Comparison of ENCODE assay signal across 17 cellular contexts in the genomic region with DNA sequence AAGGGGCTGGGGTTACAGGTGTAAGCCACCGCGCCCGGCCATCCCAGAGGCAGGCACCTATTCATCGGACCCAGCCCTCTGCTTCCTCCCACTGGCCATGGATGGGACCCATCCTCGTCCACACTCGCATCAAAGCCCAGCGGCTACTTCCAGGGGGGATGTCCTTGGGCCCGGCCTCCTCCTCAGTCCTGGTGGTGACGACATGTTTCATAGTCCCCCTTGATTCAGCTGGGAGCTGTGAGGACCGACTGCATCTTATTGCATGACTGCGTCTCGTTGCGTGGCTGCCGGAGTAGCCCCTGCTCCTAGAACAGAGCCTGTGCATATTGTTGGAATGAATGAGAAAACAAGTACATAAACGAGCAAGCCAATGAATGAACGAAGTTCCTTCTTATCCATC. TPM values are rescaled to one million over a fixed set of nuclear protein-coding genes. Genes with fewer than 3 reads are reported as not detected.
DNase-seq lines count a peak whose midpoint lies in the region; ATAC-seq and TF ChIP-seq lines count a peak whose summit lies in the region.
"Had no signal": no experiment of that assay in that cellular context is flagged by ENCODE, and none has a peak within 500 bp of the region (broad histone marks: within the 10 kb centered on the region; RNA-seq: fewer than 3 reads in every experiment).

No MANE protein-coding gene starts in this region.

- intact Hi-C loops in adrenal gland (cut with DNase I): loop anchor here in 1 of 2 donors (10.0 kb wide), 2 partner anchors 50 to 70 kb away; no protein-coding TSS in a partner anchor
- intact Hi-C loops in ovary (cut with DNase I): no loop called here
- intact Hi-C loops in activated CD4-positive, alpha-beta T cell treated with anti-CD3 and anti-CD28 coated beads for 36 hours (cut with DNase I, micrococcal nuclease): no loop called here

- no peak overlapping the region for H2AFZ ChIP-seq in hepatocyte

- peaks cover 30 to 49% of the 10 kb centered on the region in 2 donors for H3K4me1 ChIP-seq in adrenal gland (replicated peaks in 1 of 2)
- peaks cover 37% of the 10 kb centered on the region for H3K4me1 ChIP-seq in hepatocyte (ENCODE audit: insufficient read depth)
- H3K4me1 ChIP-seq in ovary (ENCODE audit: insufficient read depth): peaks cover 25% of the 10 kb centered on the region

- H3K4me1 Mint-ChIP-seq in activated CD4-positive, alpha-beta T cell treated with anti-CD3 and anti-CD28 coated beads for 36 hours: no peaks in the 10 kb centered on the region
- H3K4me1 Mint-ChIP-seq in activated naive CD4-positive, alpha-beta T cell treated with anti-CD3 and anti-CD28 coated beads, Interleukin-2, amount 10 ng/mL, durations not matched to agents 7 days and 5 days: no peaks in the 10 kb centered on the region

- CTCF ChIA-PET in AG04450 (lab: Charles Lee): interaction anchor here (0.6 to 0.9 kb wide), 2 partner anchors 36 to 51 kb away, joined by 4 to 5 read pairs; no protein-coding TSS in a partner anchor
- CTCF ChIA-PET in activated CD4-positive, alpha-beta T cell treated with anti-CD3 and anti-CD28 coated beads for 36 hours (lab: Charles Lee): no interaction called here
- CTCF ChIA-PET in activated naive CD4-positive, alpha-beta T cell treated with anti-CD3 and anti-CD28 coated beads, Interleukin-2, amount 10 ng/mL, durations not matched to agents 7 days and 5 days (lab: Charles Lee): no interaction called here

- DNase-seq in AG04450 (ENCODE audit: low read depth, low spot score): no peak
- DNase-seq in adrenal gland: peak in 1 of 7 donors; percentile 36
- DNase-seq in hepatocyte (ENCODE audit: low spot score): no peak
- DNase-seq in ovary: no peak
- DNase-seq in activated CD4-positive, alpha-beta T cell treated with anti-CD3 and anti-CD28 coated beads for 36 hours: no peak
- DNase-seq in activated naive CD4-positive, alpha-beta T cell treated with anti-CD3 and anti-CD28 coated beads, Interleukin-2, amount 10 ng/mL, durations not matched to agents 7 days and 5 days: no peak
- DNase-seq: ACHN; Caco-2; GDM1; left colon; naive thymus-derived CD8-positive, alpha-beta T cell; NCI-H187; NCI-H748 treated with DMSO at 0.1 percent for 48 hours; RPMI8226; T1000 had no signal

- H3K9me3 ChIP-seq in AG04450 (ENCODE audit: control insufficient read depth, insufficient read depth, low read length): no peaks in the 10 kb centered on the region
- H3K9me3 ChIP-seq in adrenal gland (replicated peaks in 1 of 3): no peaks in the 10 kb centered on the region
- no peaks in the 10 kb centered on the region for H3K9me3 ChIP-seq in hepatocyte (ENCODE audit: low read depth)
- no peaks in the 10 kb centered on the region for H3K9me3 ChIP-seq in ovary
- H3K9me3 ChIP-seq: Caco-2 had no signal

- H3K9me3 Mint-ChIP-seq in activated CD4-positive, alpha-beta T cell treated with anti-CD3 and anti-CD28 coated beads for 36 hours (ENCODE audit: low read depth): no peaks in the 10 kb centered on the region
- no peaks in the 10 kb centered on the region for H3K9me3 Mint-ChIP-seq in activated naive CD4-positive, alpha-beta T cell treated with anti-CD3 and anti-CD28 coated beads, Interleukin-2, amount 10 ng/mL, durations not matched to agents 7 days and 5 days
- H3K9me3 Mint-ChIP-seq: naive thymus-derived CD8-positive, alpha-beta T cell had no signal

- H3K36me3 Mint-ChIP-seq in activated CD4-positive, alpha-beta T cell treated with anti-CD3 and anti-CD28 coated beads for 36 hours (ENCODE audit: low read depth): no peaks in the 10 kb centered on the region
- H3K36me3 Mint-ChIP-seq in activated naive CD4-positive, alpha-beta T cell treated with anti-CD3 and anti-CD28 coated beads, Interleukin-2, amount 10 ng/mL, durations not matched to agents 7 days and 5 days: no peaks in the 10 kb centered on the region
- H3K36me3 Mint-ChIP-seq: naive thymus-derived CD8-positive, alpha-beta T cell had no signal

- H3K27ac ChIP-seq in AG04450 (ENCODE audit: low read depth, low read length): peak overlapping the region; percentile 81
- peak overlapping the region in 4 of 5 donors; percentile 13 to 96 (median 60) for H3K27ac ChIP-seq in adrenal gland
- H3K27ac ChIP-seq in hepatocyte: peak overlapping the region; percentile 71
- peak overlapping the region; percentile 70 to 76 for H3K27ac ChIP-seq in ovary

- H3K4me3 Mint-ChIP-seq in activated CD4-positive, alpha-beta T cell treated with anti-CD3 and anti-CD28 coated beads for 36 hours: no peak overlapping the region
- no peak overlapping the region for H3K4me3 Mint-ChIP-seq in activated naive CD4-positive, alpha-beta T cell treated with anti-CD3 and anti-CD28 coated beads, Interleukin-2, amount 10 ng/mL, durations not matched to agents 7 days and 5 days
- H3K4me3 Mint-ChIP-seq: naive thymus-derived CD8-positive, alpha-beta T cell had no signal

- H3K27me3 Mint-ChIP-seq in activated CD4-positive, alpha-beta T cell treated with anti-CD3 and anti-CD28 coated beads for 36 hours: no peaks in the 10 kb centered on the region
- peaks cover 12% of the 10 kb centered on the region for H3K27me3 Mint-ChIP-seq in activated naive CD4-positive, alpha-beta T cell treated with anti-CD3 and anti-CD28 coated beads, Interleukin-2, amount 10 ng/mL, durations not matched to agents 7 days and 5 days
- H3K27me3 Mint-ChIP-seq: naive thymus-derived CD8-positive, alpha-beta T cell had no signal

- POLR2A ChIA-PET in AG04450 (lab: Yijun Ruan, JAX): interaction anchor here (0.6 to 1.0 kb wide), 2 partner anchors 14 to 357 kb away, joined by 3 read pairs; no protein-coding TSS in a partner anchor
- POLR2A ChIA-PET in activated CD4-positive, alpha-beta T cell treated with anti-CD3 and anti-CD28 coated beads for 36 hours (lab: Charles Lee): no interaction called here

- peak overlapping the region; percentile 78 for H3K4me2 ChIP-seq in hepatocyte

- TF ChIP-seq CTCF in AG04450 (IDR thresholded peaks at IDR 0.05; ENCODE audit: low read depth, low read length): no peak
- TF ChIP-seq CTCF in adrenal gland (IDR thresholded peaks at IDR 0.05): no peak
- TF ChIP-seq CTCF in hepatocyte (IDR thresholded peaks at IDR 0.05; ENCODE audit: poor library complexity): no peak
- TF ChIP-seq CTCF in ovary (IDR thresholded peaks at IDR 0.05): no peak

- no peaks in the 10 kb centered on the region for H3K27me3 ChIP-seq in AG04450 (ENCODE audit: control insufficient read depth, insufficient read depth, low read length)
- no peaks in the 10 kb centered on the region for H3K27me3 ChIP-seq in adrenal gland
- no peaks in the 10 kb centered on the region for H3K27me3 ChIP-seq in hepatocyte
- no peaks in the 10 kb centered on the region for H3K27me3 ChIP-seq in ovary

- WGBS in adrenal gland, 4 donors: 70 to 76% (median 70%) methylated on average over 16 of the region's 16 CpGs
- WGBS in hepatocyte (ENCODE audit: low lambda C conversion rate, missing lambda C conversion rate): 92% methylated on average over 14 of the region's 16 CpGs
- 28 to 49% (median 38%) methylated on average over 16 of the region's 16 CpGs for WGBS in ovary, 3 donors

- H3K36me3 ChIP-seq in adrenal gland (replicated peaks in 1 of 2) (no peaks in the 10 kb centered on the region), hepatocyte (replicated peaks; ENCODE audit: insufficient read depth, low read depth) (no peaks in the 10 kb centered on the region), ovary (no peaks in the 10 kb centered on the region)

- peaks cover 67% of the 10 kb centered on the region for H3K79me2 ChIP-seq in hepatocyte

- TF ChIP-seq EP300 in ovary (IDR thresholded peaks at IDR 0.05): no peak

- TF ChIP-seq POLR2A in adrenal gland (IDR thresholded peaks at IDR 0.05): no peak
- no peak for TF ChIP-seq POLR2A in ovary (IDR thresholded peaks at IDR 0.05)

- no peak overlapping the region for H3K27ac Mint-ChIP-seq in activated CD4-positive, alpha-beta T cell treated with anti-CD3 and anti-CD28 coated beads for 36 hours
- no peak overlapping the region for H3K27ac Mint-ChIP-seq in activated naive CD4-positive, alpha-beta T cell treated with anti-CD3 and anti-CD28 coated beads, Interleukin-2, amount 10 ng/mL, durations not matched to agents 7 days and 5 days

- no peak overlapping the region for H3K4me3 ChIP-seq in AG04450 (ENCODE audit: low read depth, low read length)
- no peak overlapping the region for H3K4me3 ChIP-seq in adrenal gland
- H3K4me3 ChIP-seq in hepatocyte: no peak overlapping the region
- peak overlapping the region; percentile 28 for H3K4me3 ChIP-seq in ovary

- no peaks in the 10 kb centered on the region for H4K20me1 ChIP-seq in hepatocyte (ENCODE audit: insufficient read depth, poor library complexity, severe bottlenecking)

- ATAC-seq in HG03280 (IDR thresholded peaks at IDR 0.05; ENCODE audit: unreplicated experiment): no peak
- ATAC-seq in activated CD4-positive, alpha-beta T cell treated with anti-CD3 and anti-CD28 coated beads for 36 hours: no peak
- no peak for ATAC-seq in HG02678 (IDR thresholded peaks at IDR 0.05; ENCODE audit: unreplicated experiment)
- ATAC-seq: left colon; naive thymus-derived CD8-positive, alpha-beta T cell had no signal

- no peaks in the 10 kb centered on the region for H3K9me2 ChIP-seq in hepatocyte (replicated peaks; ENCODE audit: insufficient read depth)

RNA-seq across cellular contexts. Expression of gene NCS1, which starts 12.8 kb away (rescaled TPM):
- polyA plus RNA-seq in AG04450 (2011; rRNA removed) (68.3 and 69.9 TPM in 2 replicates), adrenal gland (10 to 100 TPM; 18.5 to 33.8 (median 21.8) TPM), hepatocyte (20.9 and 25.3 TPM in 2 replicates), ovary (10 to 100 TPM in 1 of 2 donors, 1 to 10 TPM in 1; 8.1 to 15.5 TPM)
- polyA minus RNA-seq in AG04450 (2011; rRNA and poly(A)+ RNA removed): 57.8 and 68.3 TPM in 2 replicates
- total RNA-seq in adrenal gland (10 to 100 TPM; 21.7 to 87.6 (median 44.5) TPM), hepatocyte (16.8 and 16.9 TPM in 2 replicates), ovary (10 to 100 TPM in 6 of 7 donors, 1 to 10 TPM in 1; 3.6 to 46.7 (median 29.5) TPM)
- total RNA-seq in activated CD4-positive, alpha-beta T cell treated with anti-CD3 and anti-CD28 coated beads for 36 hours: 10 to 100 TPM; 24.8 to 25.2 TPM
- total RNA-seq: naive thymus-derived CD8-positive, alpha-beta T cell had no signal
